ENCODE assay signal across 16 cellular contexts in the genomic region with DNA sequence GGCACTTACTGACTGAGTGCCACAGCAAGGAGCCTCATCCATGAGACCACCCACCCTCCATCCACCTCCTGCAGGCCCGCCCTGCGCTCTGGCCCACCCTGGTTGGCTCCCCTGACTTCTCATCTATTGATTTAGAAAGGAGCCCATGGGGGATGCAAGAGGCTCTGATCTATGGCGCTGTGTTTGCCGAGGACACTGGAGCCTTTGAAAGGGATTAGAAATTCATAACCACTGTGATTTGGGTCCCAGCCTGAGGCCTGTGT.
DNase-seq lines count a peak whose midpoint lies in the region; ATAC-seq and TF ChIP-seq lines count a peak whose summit lies in the region.
"Had no signal": no experiment of that assay in that cellular context is flagged by ENCODE, and none has a peak within 500 bp of the region (broad histone marks: within the 10 kb centered on the region; RNA-seq: fewer than 3 reads in every experiment).

No MANE protein-coding gene starts in this region.

- no peaks in the 10 kb centered on the region for H3K4me1 ChIP-seq in H9 (ENCODE audit: insufficient read depth, low read length)
- H3K4me1 ChIP-seq: Caco-2, HAP-1 had no signal

- no peak overlapping the region for H4K5ac ChIP-seq in H9 (ENCODE audit: insufficient read length, low read depth, low read length)

- no peak overlapping the region for H4K91ac ChIP-seq in H9 (ENCODE audit: insufficient read length, low read depth, low read length)

- H3K9ac ChIP-seq in H9 (ENCODE audit: extremely low read depth, insufficient read length, low read length), result no peak overlapping the region
- H3K9ac ChIP-seq: GM23248 had no signal

- no peak overlapping the region for H3K14ac ChIP-seq in H9 (ENCODE audit: insufficient read depth, low read length)

- no peak overlapping the region for H2BK12ac ChIP-seq in H9 (ENCODE audit: insufficient read length, low read depth, low read length)

- no TSS peak for BruUV-seq in MCF 10A (replicated peaks; lab: Mats Ljungman, UMichigan)

- H4K8ac ChIP-seq in H9 (replicated peaks; ENCODE audit: insufficient read length, low read depth, low read length), result no peak overlapping the region

- no peak for ATAC-seq in left lobe of liver
- ATAC-seq: CD8-positive, alpha-beta T cell had no signal

- no peak overlapping the region for H3K18ac ChIP-seq in H9 (ENCODE audit: insufficient read length, low read depth, low read length)

- no peak overlapping the region for H2BK15ac ChIP-seq in H9 (ENCODE audit: low read depth, low read length)

- H3K27ac Mint-ChIP-seq in H9, result no peak overlapping the region
- no peak overlapping the region for H3K27ac Mint-ChIP-seq in osteocyte (ENCODE audit: unreplicated experiment)
- no peak overlapping the region for H3K27ac Mint-ChIP-seq in MCF 10A (ENCODE audit: low read depth, unreplicated experiment)
- H3K27ac Mint-ChIP-seq: CD4-positive, CD25-positive, alpha-beta regulatory T cell; CD8-positive, alpha-beta T cell; HFFc6 had no signal

- DNase-seq in H9 (peak; percentile 17), ecto neural progenitor cell (ENCODE audit: low spot score) (peak; percentile 27), left lobe of liver (ENCODE audit: low spot score) (peak; percentile 14), osteocyte (ENCODE audit: extremely low spot score, unreplicated experiment) (peak; percentile 62), MCF 10A (ENCODE audit: unreplicated experiment) (no peak), germinal center (ENCODE audit: low spot score) (no peak), NCI-H146 treated with DMSO at 0.1 percent for 48 hours (lab: John Stamatoyannopoulos, UW; ENCODE audit: unreplicated experiment) (no peak)
- DNase-seq: C1 segment of cervical spinal cord; Caco-2; CD4-positive, CD25-positive, alpha-beta regulatory T cell; DMS153; DND-41; GM23248; HFFc6 had no signal

- H3K36me3 Mint-ChIP-seq in H9 (ENCODE audit: insufficient read depth in 1 of 3, low read depth in 3 of 3) (no peaks in the 10 kb centered on the region), osteocyte (ENCODE audit: unreplicated experiment) (no peaks in the 10 kb centered on the region), MCF 10A (ENCODE audit: insufficient read depth, unreplicated experiment) (no peaks in the 10 kb centered on the region)
- H3K36me3 Mint-ChIP-seq: CD4-positive, CD25-positive, alpha-beta regulatory T cell; CD8-positive, alpha-beta T cell had no signal

- WGBS in H9 (ENCODE audit: extremely low coverage, insufficient read length, low lambda C conversion rate), result no CpG with 5 or more reads among the region's 4 CpGs

- no peaks in the 10 kb centered on the region for H3K79me1 ChIP-seq in H9 (ENCODE audit: insufficient read depth, low read depth, low read length, poor library complexity, severe bottlenecking)

- H3K4me3 Mint-ChIP-seq in H9 (no peak overlapping the region), osteocyte (ENCODE audit: unreplicated experiment) (no peak overlapping the region), MCF 10A (ENCODE audit: unreplicated experiment) (no peak overlapping the region)
- H3K4me3 Mint-ChIP-seq: CD4-positive, CD25-positive, alpha-beta regulatory T cell; CD8-positive, alpha-beta T cell; HFFc6 had no signal

- H3K56ac ChIP-seq in H9 (ENCODE audit: insufficient read length, low read depth, low read length), result no peak overlapping the region

- TF ChIP-seq CTCF in H9 (conservative IDR thresholded peaks at IDR 0.05) (no peak), osteocyte (IDR thresholded peaks at IDR 0.05) (no peak), MCF 10A (IDR thresholded peaks at IDR 0.05; ENCODE audit: unreplicated experiment) (no peak)

- H2BK20ac ChIP-seq in H9 (ENCODE audit: low read depth, low read length, poor library complexity, severe bottlenecking), result no peak overlapping the region

- no peak overlapping the region for H2AK5ac ChIP-seq in H9 (ENCODE audit: insufficient read length, low read length)

- no peaks in the 10 kb centered on the region for H3K9me3 ChIP-seq in H9 (ENCODE audit: control insufficient read depth, low read depth, low read length)
- H3K9me3 ChIP-seq: Caco-2, HAP-1 had no signal

- intact Hi-C loops in MCF 10A (cut with micrococcal nuclease), result no loop called here

- no peak overlapping the region for H2BK5ac ChIP-seq in H9 (ENCODE audit: insufficient read length, low read length)

- no peaks in the 10 kb centered on the region for H3K23me2 ChIP-seq in H9 (ENCODE audit: insufficient read length, low read depth, low read length, poor library complexity, severe bottlenecking)

- no peak overlapping the region for H3K4ac ChIP-seq in H9 (ENCODE audit: low read depth, low read length)

- H2BK120ac ChIP-seq in H9 (ENCODE audit: low read depth, low read length, poor library complexity, severe bottlenecking), result no peak overlapping the region

- POLR2A ChIA-PET in MCF 10A (lab: Yijun Ruan, JAX), result no interaction called here

- H2AFZ ChIP-seq in H9 (ENCODE audit: low read length), result no peak overlapping the region
- H2AFZ ChIP-seq: GM23248 had no signal

- no peak overlapping the region for H3K4me2 ChIP-seq in H9 (ENCODE audit: insufficient read depth, insufficient read length, low read length)

- H3K27me3 ChIP-seq in H9 (ENCODE audit: insufficient read depth, low read length), result no peaks in the 10 kb centered on the region

- H3K27me3 Mint-ChIP-seq in H9 (ENCODE audit: low read depth) (no peaks in the 10 kb centered on the region), osteocyte (ENCODE audit: unreplicated experiment) (no peaks in the 10 kb centered on the region), MCF 10A (ENCODE audit: insufficient read depth, unreplicated experiment) (no peaks in the 10 kb centered on the region)
- H3K27me3 Mint-ChIP-seq: CD4-positive, CD25-positive, alpha-beta regulatory T cell had no signal

- no peak overlapping the region for H3K23ac ChIP-seq in H9 (ENCODE audit: insufficient read length, low read depth, low read length)

- peaks cover 4 to 12% of the 10 kb centered on the region in 2 experiments for H3K4me1 Mint-ChIP-seq in H9
- H3K4me1 Mint-ChIP-seq in osteocyte (ENCODE audit: unreplicated experiment), result peaks cover 26% of the 10 kb centered on the region
- H3K4me1 Mint-ChIP-seq in MCF 10A (ENCODE audit: insufficient read depth, unreplicated experiment), result peaks cover under 1% of the 10 kb centered on the region
- H3K4me1 Mint-ChIP-seq: CD4-positive, CD25-positive, alpha-beta regulatory T cell had no signal

- H3T11ph ChIP-seq in H9 (ENCODE audit: low read length), result no peak overlapping the region

- CTCF ChIA-PET in MCF 10A (lab: Yijun Ruan, JAX), result no interaction called here

- H3K27ac ChIP-seq in H9 (ENCODE audit: insufficient read length, low read depth, low read length), result no peak overlapping the region
- H3K27ac ChIP-seq: GM23248 had no signal

- no peaks in the 10 kb centered on the region for H4K20me1 ChIP-seq in H9 (ENCODE audit: control insufficient read depth, insufficient read depth, insufficient read length)

- H3K9me3 Mint-ChIP-seq in H9 (no peaks in the 10 kb centered on the region), osteocyte (ENCODE audit: unreplicated experiment) (no peaks in the 10 kb centered on the region), MCF 10A (ENCODE audit: unreplicated experiment) (no peaks in the 10 kb centered on the region)
- H3K9me3 Mint-ChIP-seq: CD8-positive, alpha-beta T cell; HFFc6 had no signal

- no peaks in the 10 kb centered on the region for H3K79me2 ChIP-seq in H9 (ENCODE audit: insufficient read depth, low read length)

Comparison
In these comparisons a context has a peak if more than half of its experiments do, and no peak if none do; other contexts are left out.
1. DNase-seq: peak in H9 (single experiment), ecto neural progenitor cell (single experiment), left lobe of liver (single experiment) and osteocyte (single experiment); none in MCF 10A (single experiment), germinal center (single experiment) and NCI-H146 treated with DMSO at 0.1 percent for 48 hours (single experiment).